Comparison of ENCODE assay signal across 1 cellular context in genomic region chr3:101531473-101532086, GRCh38.
TF ChIP-seq lines count a peak whose summit lies in the region.

No MANE protein-coding gene starts in this region.

TF ChIP-seq in H1, 55 proteins besides CTCF, POLR2A, EP300 and RAD21 (continued from another document):
- TF ChIP-seq CHD1 (IDR thresholded peaks at IDR 0.05; ENCODE audit: low read depth, low read length), result no peak
